Comparison of ENCODE assay signal across 1 cellular context in genomic region chr5:173923236-173924104, GRCh38.
TF ChIP-seq lines count a peak whose summit lies in the region.

No MANE protein-coding gene starts in this region.

TF ChIP-seq in GM12878, 131 proteins besides CTCF, POLR2A, EP300 and RAD21 (continued from another document):
- no peak for TF ChIP-seq ZBTB11 (CRISPR knock-in tag; IDR thresholded peaks at IDR 0.05)
- no peak for TF ChIP-seq MAX (IDR thresholded peaks at IDR 0.05; ENCODE audit: low read depth, low read length)
- TF ChIP-seq NBN (IDR thresholded peaks at IDR 0.05): no peak; the same call in 1 of the 2 replicates
- peak; percentile 83 for TF ChIP-seq MTA2 (IDR thresholded peaks at IDR 0.05; ENCODE audit: low read depth)
- TF ChIP-seq BCL11A (IDR thresholded peaks at IDR 0.05; ENCODE audit: low read depth, low read length): no peak
- no peak for TF ChIP-seq ASH2L (IDR thresholded peaks at IDR 0.05; ENCODE audit: borderline replicate concordance, low read depth)
- TF ChIP-seq, protein P1, sequence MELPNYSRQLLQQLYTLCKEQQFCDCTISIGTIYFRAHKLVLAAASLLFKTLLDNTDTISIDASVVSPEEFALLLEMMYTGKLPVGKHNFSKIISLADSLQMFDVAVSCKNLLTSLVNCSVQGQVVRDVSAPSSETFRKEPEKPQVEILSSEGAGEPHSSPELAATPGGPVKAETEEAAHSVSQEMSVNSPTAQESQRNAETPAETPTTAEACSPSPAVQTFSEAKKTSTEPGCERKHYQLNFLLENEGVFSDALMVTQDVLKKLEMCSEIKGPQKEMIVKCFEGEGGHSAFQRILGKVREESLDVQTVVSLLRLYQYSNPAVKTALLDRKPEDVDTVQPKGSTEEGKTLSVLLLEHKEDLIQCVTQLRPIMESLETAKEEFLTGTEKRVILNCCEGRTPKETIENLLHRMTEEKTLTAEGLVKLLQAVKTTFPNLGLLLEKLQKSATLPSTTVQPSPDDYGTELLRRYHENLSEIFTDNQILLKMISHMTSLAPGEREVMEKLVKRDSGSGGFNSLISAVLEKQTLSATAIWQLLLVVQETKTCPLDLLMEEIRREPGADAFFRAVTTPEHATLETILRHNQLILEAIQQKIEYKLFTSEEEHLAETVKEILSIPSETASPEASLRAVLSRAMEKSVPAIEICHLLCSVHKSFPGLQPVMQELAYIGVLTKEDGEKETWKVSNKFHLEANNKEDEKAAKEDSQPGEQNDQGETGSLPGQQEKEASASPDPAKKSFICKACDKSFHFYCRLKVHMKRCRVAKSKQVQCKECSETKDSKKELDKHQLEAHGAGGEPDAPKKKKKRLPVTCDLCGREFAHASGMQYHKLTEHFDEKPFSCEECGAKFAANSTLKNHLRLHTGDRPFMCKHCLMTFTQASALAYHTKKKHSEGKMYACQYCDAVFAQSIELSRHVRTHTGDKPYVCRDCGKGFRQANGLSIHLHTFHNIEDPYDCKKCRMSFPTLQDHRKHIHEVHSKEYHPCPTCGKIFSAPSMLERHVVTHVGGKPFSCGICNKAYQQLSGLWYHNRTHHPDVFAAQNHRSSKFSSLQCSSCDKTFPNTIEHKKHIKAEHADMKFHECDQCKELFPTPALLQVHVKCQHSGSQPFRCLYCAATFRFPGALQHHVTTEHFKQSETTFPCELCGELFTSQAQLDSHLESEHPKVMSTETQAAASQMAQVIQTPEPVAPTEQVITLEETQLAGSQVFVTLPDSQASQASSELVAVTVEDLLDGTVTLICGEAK (IDR thresholded peaks at IDR 0.05; ENCODE audit: borderline replicate concordance): no peak
- no peak for TF ChIP-seq HDAC2 (IDR thresholded peaks at IDR 0.05)
- TF ChIP-seq RELA (IDR thresholded peaks at IDR 0.05; ENCODE audit: borderline replicate concordance, partially characterized antibody): no peak
- TF ChIP-seq, protein P2, sequence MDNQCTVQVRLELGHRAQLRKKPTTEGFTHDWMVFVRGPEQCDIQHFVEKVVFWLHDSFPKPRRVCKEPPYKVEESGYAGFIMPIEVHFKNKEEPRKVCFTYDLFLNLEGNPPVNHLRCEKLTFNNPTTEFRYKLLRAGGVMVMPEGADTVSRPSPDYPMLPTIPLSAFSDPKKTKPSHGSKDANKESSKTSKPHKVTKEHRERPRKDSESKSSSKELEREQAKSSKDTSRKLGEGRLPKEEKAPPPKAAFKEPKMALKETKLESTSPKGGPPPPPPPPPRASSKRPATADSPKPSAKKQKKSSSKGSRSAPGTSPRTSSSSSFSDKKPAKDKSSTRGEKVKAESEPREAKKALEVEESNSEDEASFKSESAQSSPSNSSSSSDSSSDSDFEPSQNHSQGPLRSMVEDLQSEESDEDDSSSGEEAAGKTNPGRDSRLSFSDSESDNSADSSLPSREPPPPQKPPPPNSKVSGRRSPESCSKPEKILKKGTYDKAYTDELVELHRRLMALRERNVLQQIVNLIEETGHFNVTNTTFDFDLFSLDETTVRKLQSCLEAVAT (IDR thresholded peaks at IDR 0.05): 0 out of 2 replicates have a peak, but pooled peaks have one; percentile 28
- no peak for TF ChIP-seq HSF1 (IDR thresholded peaks at IDR 0.05; ENCODE audit: low read depth, low read length)
- no peak for TF ChIP-seq HDAC6 (IDR thresholded peaks at IDR 0.05; ENCODE audit: unreplicated experiment)
- TF ChIP-seq ZNF622 (IDR thresholded peaks at IDR 0.05): no peak
- no peak for TF ChIP-seq POLR2AphosphoS2 (IDR thresholded peaks at IDR 0.05; ENCODE audit: low read depth, low read length)
- no peak for TF ChIP-seq HDGF (IDR thresholded peaks at IDR 0.05)
- no peak for TF ChIP-seq KAT2A (conservative IDR thresholded peaks at IDR 0.05; ENCODE audit: control insufficient read depth, low read depth, low read length)
- TF ChIP-seq FOXM1 (IDR thresholded peaks at IDR 0.05; ENCODE audit: low read depth, low read length): no peak
- no peak for TF ChIP-seq BHLHE40 (IDR thresholded peaks at IDR 0.05; ENCODE audit: borderline replicate concordance in 1 of 2, low read depth in 2 of 2, low read length in 1 of 2)
- no peak for TF ChIP-seq SMC3 (IDR thresholded peaks at IDR 0.05; ENCODE audit: borderline replicate concordance, low read length)
- TF ChIP-seq, protein P3, sequence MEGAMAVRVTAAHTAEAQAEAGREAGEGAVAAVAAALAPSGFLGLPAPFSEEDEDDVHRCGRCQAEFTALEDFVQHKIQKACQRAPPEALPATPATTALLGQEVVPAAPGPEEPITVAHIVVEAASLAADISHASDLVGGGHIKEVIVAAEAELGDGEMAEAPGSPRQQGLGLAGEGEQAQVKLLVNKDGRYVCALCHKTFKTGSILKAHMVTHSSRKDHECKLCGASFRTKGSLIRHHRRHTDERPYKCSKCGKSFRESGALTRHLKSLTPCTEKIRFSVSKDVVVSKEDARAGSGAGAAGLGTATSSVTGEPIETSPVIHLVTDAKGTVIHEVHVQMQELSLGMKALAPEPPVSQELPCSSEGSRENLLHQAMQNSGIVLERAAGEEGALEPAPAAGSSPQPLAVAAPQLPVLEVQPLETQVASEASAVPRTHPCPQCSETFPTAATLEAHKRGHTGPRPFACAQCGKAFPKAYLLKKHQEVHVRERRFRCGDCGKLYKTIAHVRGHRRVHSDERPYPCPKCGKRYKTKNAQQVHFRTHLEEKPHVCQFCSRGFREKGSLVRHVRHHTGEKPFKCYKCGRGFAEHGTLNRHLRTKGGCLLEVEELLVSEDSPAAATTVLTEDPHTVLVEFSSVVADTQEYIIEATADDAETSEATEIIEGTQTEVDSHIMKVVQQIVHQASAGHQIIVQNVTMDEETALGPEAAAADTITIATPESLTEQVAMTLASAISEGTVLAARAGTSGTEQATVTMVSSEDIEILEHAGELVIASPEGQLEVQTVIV (IDR thresholded peaks at IDR 0.05; ENCODE audit: borderline replicate concordance, partially characterized antibody): no peak
- TF ChIP-seq PBX3 (IDR thresholded peaks at IDR 0.05; ENCODE audit: insufficient replicate concordance, low read depth, low read length): no peak
- no peak for TF ChIP-seq SUZ12 (IDR thresholded peaks at IDR 0.05; ENCODE audit: unreplicated experiment)
- 0 out of 2 replicates have a peak, but pooled peaks have one; percentile 22 for TF ChIP-seq ZNF687 (IDR thresholded peaks at IDR 0.05)
- TF ChIP-seq KDM1A (IDR thresholded peaks at IDR 0.05; ENCODE audit: borderline replicate concordance): no peak
- peak; percentile 40; the same call in 1 of the 2 replicates for TF ChIP-seq ATF7 (IDR thresholded peaks at IDR 0.05; ENCODE audit: low read depth)
- TF ChIP-seq RBBP5 (conservative IDR thresholded peaks at IDR 0.05): no peak
- no peak for TF ChIP-seq USF2 (IDR thresholded peaks at IDR 0.05; ENCODE audit: borderline replicate concordance, low read depth, low read length)
- TF ChIP-seq, protein P4, sequence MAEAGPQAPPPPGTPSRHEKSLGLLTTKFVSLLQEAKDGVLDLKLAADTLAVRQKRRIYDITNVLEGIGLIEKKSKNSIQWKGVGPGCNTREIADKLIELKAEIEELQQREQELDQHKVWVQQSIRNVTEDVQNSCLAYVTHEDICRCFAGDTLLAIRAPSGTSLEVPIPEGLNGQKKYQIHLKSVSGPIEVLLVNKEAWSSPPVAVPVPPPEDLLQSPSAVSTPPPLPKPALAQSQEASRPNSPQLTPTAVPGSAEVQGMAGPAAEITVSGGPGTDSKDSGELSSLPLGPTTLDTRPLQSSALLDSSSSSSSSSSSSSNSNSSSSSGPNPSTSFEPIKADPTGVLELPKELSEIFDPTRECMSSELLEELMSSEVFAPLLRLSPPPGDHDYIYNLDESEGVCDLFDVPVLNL (IDR thresholded peaks at IDR 0.05; ENCODE audit: low read depth, low read length): no peak
- TF ChIP-seq CREM (IDR thresholded peaks at IDR 0.05; ENCODE audit: low read depth): no peak
- TF ChIP-seq MEF2B (IDR thresholded peaks at IDR 0.05; ENCODE audit: partially characterized antibody, poor library complexity, severe bottlenecking): peak; percentile 95
- TF ChIP-seq SPI1 (IDR thresholded peaks at IDR 0.05; ENCODE audit: borderline replicate concordance, insufficient read depth, low read depth, low read length): no peak
- TF ChIP-seq TCF3 (IDR thresholded peaks at IDR 0.05; ENCODE audit: borderline replicate concordance, insufficient read depth, low read depth, low read length): no peak
- no peak for TF ChIP-seq RUNX3 (IDR thresholded peaks at IDR 0.05; ENCODE audit: low read length)
- TF ChIP-seq SMARCA5 (IDR thresholded peaks at IDR 0.05): no peak
